In the genomic region with DNA sequence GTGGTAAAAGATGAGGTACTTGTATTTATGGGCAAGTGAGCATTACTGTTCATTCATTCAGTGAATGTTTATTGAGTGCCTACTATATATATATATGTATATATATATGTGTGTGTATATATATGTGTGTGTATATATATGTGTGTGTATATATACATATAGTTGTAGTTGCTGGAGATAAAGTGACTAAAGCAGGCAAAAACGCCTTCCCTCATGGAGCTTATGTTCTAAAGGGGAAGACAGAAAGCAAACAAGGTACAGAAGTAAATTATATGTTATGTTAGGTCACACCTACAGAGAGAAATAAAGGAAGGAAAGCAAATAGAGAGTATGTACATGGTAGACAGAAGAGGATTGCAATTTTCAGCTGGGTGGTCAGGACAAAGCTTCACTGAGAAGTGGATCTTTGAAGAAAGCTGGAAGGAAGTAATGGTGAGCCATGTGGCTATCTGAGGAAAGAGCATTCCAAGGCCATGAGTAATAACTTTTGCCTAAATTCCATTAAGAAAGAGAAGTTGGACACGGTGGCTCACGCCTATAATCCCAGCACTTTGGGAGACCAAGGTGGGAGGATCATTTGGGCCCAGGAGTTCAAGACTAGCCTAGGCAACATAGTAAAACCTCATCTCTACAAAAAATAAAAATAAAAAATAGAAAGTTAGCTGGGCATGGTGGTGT, we compare ENCODE assay signal across 17 cellular contexts. TPM values are rescaled to one million over a fixed set of nuclear protein-coding genes. Genes with fewer than 3 reads are reported as not detected.
A peak's percentile ranks its signal among the peaks of the same experiment; 100 is the strongest.
DNase-seq lines count a peak whose midpoint lies in the region; ATAC-seq, FAIRE-seq and TF ChIP-seq lines count a peak whose summit lies in the region.
"Had no signal": no experiment of that assay in that cellular context is flagged by ENCODE, and none has a peak within 500 bp of the region (broad histone marks: within the 10 kb centered on the region; RNA-seq: fewer than 3 reads in every experiment).

No MANE protein-coding gene starts in this region.

- intact Hi-C loops in sciatic nerve (cut with DNase I) (no loop called here), spleen (cut with DNase I; ENCODE audit: low total_unique reads) (no loop called here)

- H3K27me3 ChIP-seq in spleen (replicated peaks in 1 of 7) = peaks cover 0 to 25% (median 0%) of the 10 kb centered on the region in 7 donors

- TF ChIP-seq CTCF in spleen (IDR thresholded peaks at IDR 0.05 in 8 of 11, conservative IDR thresholded peaks at IDR 0.05 in 3 of 11) = no peak

- DNase-seq in AG08395 (ENCODE audit: low spot score) (peak; percentile 76), HTR-8/SVneo (ENCODE audit: insufficient read length, low spot score) (peak; percentile 35), astrocyte of the hippocampus (ENCODE audit: low read depth, low spot score) (peak; percentile 73), islet precursor cell (peak; percentile 66), sciatic nerve (ENCODE audit: low spot score) (no peak), spleen (no peak)
- DNase-seq: activated T-cell treated with anti-CD3 and anti-CD28 coated beads, Interleukin-2, amount 50 U/mL, for 48 hours; Karpas-422; left cardiac atrium; NCI-H345; SHP77 treated with DMSO at 0.1 percent for 48 hours; stimulated activated CD8-positive, alpha-beta memory T cell treated with anti-CD3 and anti-CD28 coated beads, Interleukin-4, amount 100 ng/mL, for 48 hours had no signal

- H3K4me1 ChIP-seq in spleen = no peaks in the 10 kb centered on the region

- H3K9me3 ChIP-seq in spleen = no peaks in the 10 kb centered on the region

- no peak for TF ChIP-seq POLR2A in spleen (IDR thresholded peaks at IDR 0.05)

- ATAC-seq in sciatic nerve = no peak
- ATAC-seq in HG03045 (IDR thresholded peaks at IDR 0.05; ENCODE audit: unreplicated experiment) = no peak
- no peak for ATAC-seq in HG03025 (IDR thresholded peaks at IDR 0.05; ENCODE audit: low FRiP score, unreplicated experiment)
- ATAC-seq: esophagus mucosa, left cardiac atrium had no signal

- H3K4me3 ChIP-seq in spleen = no peak overlapping the region

- no peak overlapping the region for H3K27ac ChIP-seq in spleen

- WGBS in spleen, 5 donors = 62 to 87% (median 74%) methylated on average over 3 of the region's 3 CpGs

- H3K36me3 ChIP-seq in spleen = no peaks in the 10 kb centered on the region

- FAIRE-seq in HTR-8/SVneo (lab: Jason Lieb, UNC) = no peak

RNA-seq across cellular contexts. Expression of a gene that starts 33.5 kb away (rescaled TPM):
- total RNA-seq in sciatic nerve (not detected), spleen (under 1 TPM in 1 of 7 donors, not detected in 6; 0.26 TPM)
- polyA plus RNA-seq in spleen = not detected
- total RNA-seq: esophagus mucosa, left cardiac atrium, neural crest cell, ureter had no signal

RNA-seq across cellular contexts. Expression of a gene that starts 53.9 kb away (rescaled TPM):
- total RNA-seq in sciatic nerve = 6.5 TPM
- 1 to 10 TPM; 1.1 to 6.1 (median 3.0) TPM for total RNA-seq in spleen
- polyA plus RNA-seq in spleen = under 1 TPM; 0.26 to 0.86 (median 0.35) TPM

RNA-seq across cellular contexts. Expression of a gene that starts 56.3 kb away (rescaled TPM):
- not detected for total RNA-seq in sciatic nerve
- total RNA-seq in spleen = not detected
- polyA plus RNA-seq in spleen = not detected
- total RNA-seq: esophagus mucosa, left cardiac atrium, neural crest cell, ureter had no signal

Comparison
In these comparisons a context has a peak if more than half of its experiments do, and no peak if none do; other contexts are left out.
1. DNase-seq: peak in AG08395 (single experiment), HTR-8/SVneo (single experiment), astrocyte of the hippocampus (single experiment) and islet precursor cell (single experiment); none in sciatic nerve (single experiment) and spleen (single experiment).